Comparison of ENCODE assay signal across 8 cellular contexts in genomic region chrX:56764153-56764974, GRCh38. TPM values are rescaled to one million over a fixed set of nuclear protein-coding genes. Genes with fewer than 3 reads are reported as not detected.
DNase-seq lines count a peak whose midpoint lies in the region; ATAC-seq and TF ChIP-seq lines count a peak whose summit lies in the region.

No MANE protein-coding gene starts in this region.

- H3K27me3 Mint-ChIP-seq in activated naive CD8-positive, alpha-beta T cell treated with anti-CD3 and anti-CD28 coated beads for 36 hours = no peaks in the 10 kb centered on the region

- H3K4me3 ChIP-seq in GM12864 (ENCODE audit: low read depth, low read length) (peak overlapping the region; percentile 45), HFF-Myc (replicated peaks; ENCODE audit: low read depth, low read length) (no peak overlapping the region), NT2/D1 (ENCODE audit: insufficient read length, low read depth) (no peak overlapping the region), sigmoid colon (peak overlapping the region in 2 of 4 donors; percentile 40 to 56)

- H3K4me3 Mint-ChIP-seq in activated naive CD8-positive, alpha-beta T cell treated with anti-CD3 and anti-CD28 coated beads for 36 hours = peak overlapping the region; percentile 72

- peak; percentile 76 for DNase-seq in GM12864 (ENCODE audit: low read depth)
- DNase-seq in HFF-Myc (ENCODE audit: extremely low read depth, low read depth) = peak; percentile 37
- DNase-seq in NT2/D1 (ENCODE audit: low read depth, low spot score) = peak; percentile 44
- DNase-seq in activated naive CD8-positive, alpha-beta T cell treated with anti-CD3 and anti-CD28 coated beads for 36 hours = peak; percentile 55
- DNase-seq in left cardiac atrium = peak; percentile 76
- DNase-seq in sigmoid colon = peak; percentile 91
- no peak for DNase-seq in NCI-H1694 (lab: John Stamatoyannopoulos, UW)
- DNase-seq in occipital lobe (lab: John Stamatoyannopoulos, UW) = no peak

- no peak for TF ChIP-seq EP300 in sigmoid colon (IDR thresholded peaks at IDR 0.05)

- ATAC-seq in left cardiac atrium = peak; percentile 58 to 70

- intact Hi-C loops in left cardiac atrium (cut with DNase I) (no loop called here), sigmoid colon (cut with DNase I) (no loop called here)

- H3K9me3 ChIP-seq in NT2/D1 (ENCODE audit: insufficient read depth, low read length) (no peaks in the 10 kb centered on the region), sigmoid colon (no peaks in the 10 kb centered on the region)

- TF ChIP-seq POLR2A in sigmoid colon (IDR thresholded peaks at IDR 0.05) = no peak

- H3K4me1 ChIP-seq in NT2/D1 (ENCODE audit: insufficient read depth, insufficient read length) = peaks cover 9% of the 10 kb centered on the region
- peaks cover 0 to 32% (median 5%) of the 10 kb centered on the region in 4 donors for H3K4me1 ChIP-seq in sigmoid colon

- H3K9ac ChIP-seq in NT2/D1 (ENCODE audit: insufficient read length, low read depth) = no peak overlapping the region

- WGBS in sigmoid colon, 2 donors = 59 to 65% methylated on average over 20 of the region's 20 CpGs

- no peaks in the 10 kb centered on the region for H3K27me3 ChIP-seq in NT2/D1 (ENCODE audit: insufficient read depth, insufficient read length)
- H3K27me3 ChIP-seq in sigmoid colon = no peaks in the 10 kb centered on the region

- H3K36me3 Mint-ChIP-seq in activated naive CD8-positive, alpha-beta T cell treated with anti-CD3 and anti-CD28 coated beads for 36 hours = peaks cover 14% of the 10 kb centered on the region

- H3K4me1 Mint-ChIP-seq in activated naive CD8-positive, alpha-beta T cell treated with anti-CD3 and anti-CD28 coated beads for 36 hours = peaks cover 45% of the 10 kb centered on the region

- peak overlapping the region in 3 of 4 donors; percentile 34 to 86 (median 86) for H3K27ac ChIP-seq in sigmoid colon

- peak overlapping the region; percentile 91 for H3K27ac Mint-ChIP-seq in activated naive CD8-positive, alpha-beta T cell treated with anti-CD3 and anti-CD28 coated beads for 36 hours

- no peaks in the 10 kb centered on the region for H3K9me3 Mint-ChIP-seq in activated naive CD8-positive, alpha-beta T cell treated with anti-CD3 and anti-CD28 coated beads for 36 hours

- peaks cover 31% of the 10 kb centered on the region for H3K36me3 ChIP-seq in NT2/D1 (ENCODE audit: insufficient read depth, insufficient read length, low read length)
- no peaks in the 10 kb centered on the region for H3K36me3 ChIP-seq in sigmoid colon

- peak; percentile 44 for TF ChIP-seq CTCF in GM12864 (IDR thresholded peaks at IDR 0.05; ENCODE audit: low read depth, low read length, missing control alignments)
- TF ChIP-seq CTCF in HFF-Myc (IDR thresholded peaks at IDR 0.05; ENCODE audit: low read depth, low read length, missing control alignments) = peak; percentile 39
- TF ChIP-seq CTCF in sigmoid colon (IDR thresholded peaks at IDR 0.05) = peak in 3 of 4 experiments; percentile 26 to 48 (median 33)

RNA-seq across cellular contexts. Expression of gene NBDY, which starts 35.3 kb away (rescaled TPM):
- 10 to 100 TPM; 43.9 to 50.0 TPM for total RNA-seq in activated naive CD8-positive, alpha-beta T cell treated with anti-CD3 and anti-CD28 coated beads for 36 hours
- total RNA-seq in left cardiac atrium = 10 to 100 TPM; 27.5 to 32.6 TPM
- 10 to 100 TPM in 2 of 4 donors, 1 to 10 TPM in 2; 7.2 to 16.5 (median 10.5) TPM for total RNA-seq in sigmoid colon
- 10 to 100 TPM; 18.0 to 28.2 (median 23.6) TPM for polyA plus RNA-seq in sigmoid colon
- total RNA-seq in occipital lobe = 6.7 TPM

Comparison
In these comparisons a context has a peak if more than half of its experiments do, and no peak if none do; other contexts are left out.
1. DNase-seq: peak in GM12864 (single experiment), HFF-Myc (single experiment), NT2/D1 (single experiment), activated naive CD8-positive, alpha-beta T cell treated with anti-CD3 and anti-CD28 coated beads for 36 hours (single experiment), left cardiac atrium (single experiment) and sigmoid colon (single experiment); none in NCI-H1694 (single experiment) and occipital lobe (single experiment).
2. Peak in every context shown above with its lines, with median percentiles within 50 percentile points of each other: CTCF ChIP-seq.